24 cellular contexts compared by ENCODE assay signal in the genomic region with DNA sequence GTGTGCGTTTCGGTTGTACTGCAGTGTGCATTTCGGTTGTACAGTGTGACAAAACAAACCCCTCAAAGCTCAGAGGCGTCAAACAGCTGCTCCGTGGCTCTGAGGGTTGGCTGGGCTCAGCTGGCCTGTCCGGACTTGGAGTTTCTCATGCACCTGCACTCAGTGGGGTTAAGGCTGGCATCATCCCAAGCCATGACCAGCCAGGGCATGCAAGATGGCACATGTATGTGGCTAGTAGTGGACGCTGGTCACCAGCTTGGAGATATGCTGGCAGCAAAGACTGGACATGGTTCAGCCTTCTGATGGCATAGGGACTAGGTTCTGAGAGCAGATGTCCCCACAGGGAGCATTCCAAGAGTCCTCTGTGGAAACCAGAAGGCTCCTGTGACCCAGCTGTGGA.
DNase-seq lines count a peak whose midpoint lies in the region; ATAC-seq and TF ChIP-seq lines count a peak whose summit lies in the region.
"Had no signal": no experiment of that assay in that cellular context is flagged by ENCODE, and none has a peak within 500 bp of the region (broad histone marks: within the 10 kb centered on the region; RNA-seq: fewer than 3 reads in every experiment).

No MANE protein-coding gene starts in this region.

- H3K27ac ChIP-seq in breast epithelium (no peak overlapping the region), mammary epithelial cell (ENCODE audit: insufficient read depth, low read depth, low read length) (no peak overlapping the region)
- H3K27ac ChIP-seq: 22Rv1; BLaER1 treated with 17β-estradiol and CSF1 and Interleukin-3, amounts not matched to agents 10 nM and 100 nM; HL-60; KMS-11; SK-N-MC had no signal

- H3K27ac Mint-ChIP-seq in MCF 10A (ENCODE audit: low read depth, unreplicated experiment): no peak overlapping the region
- no peak overlapping the region for H3K27ac Mint-ChIP-seq in stimulated activated effector memory CD8-positive, alpha-beta T cell treated with anti-CD3 and anti-CD28 coated beads, Interleukin-12 subunit alpha, Interleukin-12 subunit beta, amount 100 ng/mL, for 72 hours
- H3K27ac Mint-ChIP-seq: CD4-positive, alpha-beta memory T cell had no signal

- peaks cover 20% of the 10 kb centered on the region for H3K4me1 Mint-ChIP-seq in MCF 10A (ENCODE audit: insufficient read depth, unreplicated experiment)
- H3K4me1 Mint-ChIP-seq in stimulated activated effector memory CD8-positive, alpha-beta T cell treated with anti-CD3 and anti-CD28 coated beads, Interleukin-12 subunit alpha, Interleukin-12 subunit beta, amount 100 ng/mL, for 72 hours: no peaks in the 10 kb centered on the region
- H3K4me1 Mint-ChIP-seq: CD4-positive, alpha-beta memory T cell had no signal

- dilution Hi-C loops in mammary epithelial cell (cut with HindIII; ENCODE audit: low sequenced_read_pairs): no loop called here

- H3K9ac ChIP-seq in mammary epithelial cell (ENCODE audit: insufficient read depth, low read length): no peak overlapping the region
- H3K9ac ChIP-seq: BLaER1 treated with 17β-estradiol and CSF1 and Interleukin-3, amounts not matched to agents 10 nM and 100 nM; KMS-11 had no signal

- no peaks in the 10 kb centered on the region for H3K36me3 Mint-ChIP-seq in MCF 10A (ENCODE audit: insufficient read depth, unreplicated experiment)
- H3K36me3 Mint-ChIP-seq in stimulated activated effector memory CD8-positive, alpha-beta T cell treated with anti-CD3 and anti-CD28 coated beads, Interleukin-12 subunit alpha, Interleukin-12 subunit beta, amount 100 ng/mL, for 72 hours: no peaks in the 10 kb centered on the region
- H3K36me3 Mint-ChIP-seq: CD4-positive, alpha-beta memory T cell had no signal

- H3K27me3 ChIP-seq in breast epithelium (peaks cover 0 to 13% of the 10 kb centered on the region in 2 donors), mammary epithelial cell (ENCODE audit: insufficient read depth, low read length) (no peaks in the 10 kb centered on the region)
- H3K27me3 ChIP-seq: BLaER1 treated with 17β-estradiol and CSF1 and Interleukin-3, amounts not matched to agents 10 nM and 100 nM had no signal

- H3K9me3 Mint-ChIP-seq in MCF 10A (ENCODE audit: unreplicated experiment): no peaks in the 10 kb centered on the region
- no peaks in the 10 kb centered on the region for H3K9me3 Mint-ChIP-seq in stimulated activated effector memory CD8-positive, alpha-beta T cell treated with anti-CD3 and anti-CD28 coated beads, Interleukin-12 subunit alpha, Interleukin-12 subunit beta, amount 100 ng/mL, for 72 hours

- ATAC-seq in stimulated activated effector memory CD8-positive, alpha-beta T cell treated with anti-CD3 and anti-CD28 coated beads, Interleukin-12 subunit alpha, Interleukin-12 subunit beta, amount 100 ng/mL, for 72 hours: peak; percentile 22
- ATAC-seq in GM19023 (IDR thresholded peaks at IDR 0.05; ENCODE audit: unreplicated experiment): no peak
- ATAC-seq in activated CD4-positive, CD25-positive, alpha-beta regulatory T cell treated with anti-CD3 and anti-CD28 coated beads, Interleukin-2, amount 50 U/mL, for 24 hours: no peak

- H3K9me3 ChIP-seq in breast epithelium: no peaks in the 10 kb centered on the region
- H3K9me3 ChIP-seq in mammary epithelial cell (replicated peaks; ENCODE audit: insufficient read depth, low read length): no peaks in the 10 kb centered on the region
- H3K9me3 ChIP-seq: BLaER1 treated with 17β-estradiol and CSF1 and Interleukin-3, amounts not matched to agents 10 nM and 100 nM had no signal

- POLR2A ChIA-PET in MCF 10A (lab: Yijun Ruan, JAX): interaction anchor here (0.6 kb wide), 1 partner anchor 85 kb away, joined by 4 read pairs; no protein-coding TSS in a partner anchor

- BruUV-seq in MCF 10A (replicated peaks; lab: Mats Ljungman, UMichigan) (no TSS peak), mammary epithelial cell (replicated peaks; lab: Mats Ljungman, UMichigan) (no TSS peak)

- no peaks in the 10 kb centered on the region for H3K27me3 Mint-ChIP-seq in MCF 10A (ENCODE audit: insufficient read depth, unreplicated experiment)

- no peak for TF ChIP-seq CTCF in MCF 10A (IDR thresholded peaks at IDR 0.05; ENCODE audit: unreplicated experiment)
- TF ChIP-seq CTCF in breast epithelium (IDR thresholded peaks at IDR 0.05): no peak
- no peak for TF ChIP-seq CTCF in mammary epithelial cell (conservative IDR thresholded peaks at IDR 0.05 in 1 of 2, IDR thresholded peaks at IDR 0.05 in 1 of 2; ENCODE audit: extremely low read depth in 1 of 2, insufficient read depth in 1 of 2, low read depth in 1 of 2, low read length in 2 of 2)

- H4K20me1 ChIP-seq in mammary epithelial cell (ENCODE audit: insufficient read depth, low read length): no peaks in the 10 kb centered on the region

- TF ChIP-seq POLR2A in breast epithelium (IDR thresholded peaks at IDR 0.05): no peak

- no peaks in the 10 kb centered on the region for H3K36me3 ChIP-seq in breast epithelium
- no peaks in the 10 kb centered on the region for H3K36me3 ChIP-seq in mammary epithelial cell (ENCODE audit: insufficient read depth, low read length)
- H3K36me3 ChIP-seq: BLaER1 treated with 17β-estradiol and CSF1 and Interleukin-3, amounts not matched to agents 10 nM and 100 nM had no signal

- 58% methylated on average over 6 of the region's 7 CpGs for WGBS in mammary epithelial cell (ENCODE audit: low coverage, missing lambda C conversion rate)

- no peak overlapping the region for H3K4me3 Mint-ChIP-seq in MCF 10A (ENCODE audit: unreplicated experiment)
- no peak overlapping the region for H3K4me3 Mint-ChIP-seq in stimulated activated effector memory CD8-positive, alpha-beta T cell treated with anti-CD3 and anti-CD28 coated beads, Interleukin-12 subunit alpha, Interleukin-12 subunit beta, amount 100 ng/mL, for 72 hours
- H3K4me3 Mint-ChIP-seq: CD4-positive, alpha-beta memory T cell had no signal

- H3K4me2 ChIP-seq in mammary epithelial cell (ENCODE audit: insufficient read depth, low read depth, low read length): no peak overlapping the region
- H3K4me2 ChIP-seq: BLaER1 treated with 17β-estradiol and CSF1 and Interleukin-3, amounts not matched to agents 10 nM and 100 nM; KMS-11 had no signal

- H3K4me3 ChIP-seq in breast epithelium: no peak overlapping the region
- H3K4me3 ChIP-seq in mammary epithelial cell (replicated peaks in 1 of 3; ENCODE audit: insufficient read depth in 1 of 3, low read depth in 2 of 3, low read length in 3 of 3): no peak overlapping the region
- H3K4me3 ChIP-seq: BLaER1 treated with 17β-estradiol and CSF1 and Interleukin-3, amounts not matched to agents 10 nM and 100 nM; SK-N-MC had no signal

- DNase-seq in MCF 10A (ENCODE audit: unreplicated experiment): peak; percentile 30
- no peak for DNase-seq in breast epithelium (ENCODE audit: low spot score in 2 of 2)
- DNase-seq in mammary epithelial cell: peak; percentile 60
- DNase-seq in myocyte (ENCODE audit: low read depth): peak; percentile 69
- no peak for DNase-seq in stimulated activated effector memory CD8-positive, alpha-beta T cell treated with anti-CD3 and anti-CD28 coated beads, Interleukin-12 subunit alpha, Interleukin-12 subunit beta, amount 100 ng/mL, for 72 hours (ENCODE audit: low spot score in 2 of 2)
- DNase-seq in NCI-H748 treated with DMSO at 0.1 percent for 48 hours (lab: John Stamatoyannopoulos, UW): no peak
- DNase-seq: Caco-2; CD4-positive, alpha-beta memory T cell; DMS 273 treated with DMSO at 0.1 percent for 48 hours; DND-41; NCI-H1105; NCI-H146; NCI-H2029 treated with DMSO at 0.1 percent for 48 hours; NCI-H2171; NCI-H524 treated with DMSO at 0.1 percent for 48 hours; OCI-M1; SHP77 treated with DMSO at 0.1 percent for 48 hours had no signal

- in situ Hi-C loops in mammary epithelial cell (cut with MboI; ENCODE audit: low sequenced_read_pairs in 2 of 2): no loop called here

- H3K79me2 ChIP-seq in mammary epithelial cell (ENCODE audit: insufficient read depth, low read length): peaks cover 8% of the 10 kb centered on the region

- intact Hi-C loops in MCF 10A (cut with micrococcal nuclease): loop anchor here (10.0 kb wide), 1 partner anchor 114 kb away; no protein-coding TSS in a partner anchor
- intact Hi-C loops in breast epithelium (cut with DNase I; ENCODE audit: low total_unique reads): no loop called here
- intact Hi-C loops in mammary epithelial cell (cut with micrococcal nuclease): no loop called here

- H2AFZ ChIP-seq in mammary epithelial cell (ENCODE audit: low read depth, low read length): no peak overlapping the region

- CTCF ChIA-PET in MCF 10A (lab: Yijun Ruan, JAX) (no interaction called here), mammary epithelial cell (lab: Charles Lee; ENCODE audit: low non-redundant PET) (no interaction called here)

- H3K4me1 ChIP-seq in breast epithelium (no peaks in the 10 kb centered on the region), mammary epithelial cell (ENCODE audit: insufficient read depth, low read length) (peaks cover 45% of the 10 kb centered on the region)

Comparison
In these comparisons a context has a peak if more than half of its experiments do, and no peak if none do; other contexts are left out.
1. DNase-seq: peak in MCF 10A (single experiment), mammary epithelial cell (single experiment) and myocyte (single experiment); none in breast epithelium (0 of 2), stimulated activated effector memory CD8-positive, alpha-beta T cell treated with anti-CD3 and anti-CD28 coated beads, Interleukin-12 subunit alpha, Interleukin-12 subunit beta, amount 100 ng/mL, for 72 hours (0 of 2) and NCI-H748 treated with DMSO at 0.1 percent for 48 hours (single experiment).